Comparison of ENCODE assay signal across 1 cellular context in genomic region chr2:88857274-88857741, GRCh38.
TF ChIP-seq lines count a peak whose summit lies in the region.

No MANE protein-coding gene starts in this region.

TF ChIP-seq in GM23338, 12 proteins besides CTCF, POLR2A, EP300 and RAD21 (continued from another document):
- TF ChIP-seq ZNF462 (CRISPR knock-in tag; IDR thresholded peaks at IDR 0.05) = no peak
- TF ChIP-seq POLR2AphosphoS5 (IDR thresholded peaks at IDR 0.05; ENCODE audit: low read depth) = no peak
